ENCODE assay signal across 1 cellular context in genomic region chr14:92457018-92457565, GRCh38.
TF ChIP-seq lines count a peak whose summit lies in the region.

No MANE protein-coding gene starts in this region.

TF ChIP-seq in HCT116, 20 proteins besides CTCF, POLR2A, EP300 and RAD21 (continued from another document):
- no peak for TF ChIP-seq ZFX (IDR thresholded peaks at IDR 0.05)
- no peak for TF ChIP-seq EZH2 (IDR thresholded peaks at IDR 0.05)
- TF ChIP-seq EGR1 (IDR thresholded peaks at IDR 0.05; ENCODE audit: low read depth), result no peak
- TF ChIP-seq EZH2phosphoT487 (IDR thresholded peaks at IDR 0.05; ENCODE audit: borderline replicate concordance), result no peak
- TF ChIP-seq SIN3A (IDR thresholded peaks at IDR 0.05; ENCODE audit: low read depth), result no peak
